Comparison of ENCODE assay signal across 20 cellular contexts in genomic region chr6:36957773-36958271, GRCh38. TPM values are rescaled to one million over a fixed set of nuclear protein-coding genes. Genes with fewer than 3 reads are reported as not detected.
"Had no signal": no experiment of that assay in that cellular context is flagged by ENCODE, and none has a peak within 500 bp of the region (broad histone marks: within the 10 kb centered on the region; RNA-seq: fewer than 3 reads in every experiment).

No MANE protein-coding gene starts in this region.

- DNase-seq: activated CD4-positive, alpha-beta T cell treated with anti-CD3 and anti-CD28 coated beads, Interleukin-2, amount 50 U/mL, for 48 hours; activated CD8-positive, alpha-beta memory T cell treated with anti-CD3 and anti-CD28 coated beads, Interleukin-2, amount 10 ng/mL, durations not matched to agents 7 days and 5 days; activated gamma-delta T cell treated with Interleukin-2 at 50 U/mL for 16 hours; activated naive CD8-positive, alpha-beta T cell treated with anti-CD3 and anti-CD28 coated beads, Interleukin-2, amount 10 ng/mL, durations not matched to agents 7 days and 5 days; activated T-cell treated with anti-CD3 and anti-CD28 coated beads, Interleukin-2, amount 50 U/mL, for 1 hour; mammary epithelial cell; mucosa of descending colon; stimulated activated CD4-positive, alpha-beta T cell treated with anti-CD3 and anti-CD28 coated beads, Interleukin-15, amount 100 ng/mL, for 24 hours; stimulated activated CD4-positive, alpha-beta T cell treated with anti-CD3 and anti-CD28 coated beads, Interleukin-4, amount 100 ng/mL, for 1 hour; stimulated activated naive CD4-positive, alpha-beta T cell; substantia nigra; T-helper 9 cell; trophoblast cell had no signal

- H3K4me1 ChIP-seq: parathyroid adenoma had no signal

- H3K36me3 ChIP-seq: breast epithelium, heart left ventricle had no signal

- H3K27ac Mint-ChIP-seq: activated CD8-positive, alpha-beta memory T cell treated with anti-CD3 and anti-CD28 coated beads, Interleukin-2, amount 10 ng/mL, durations not matched to agents 7 days and 5 days had no signal

- H3K4me3 ChIP-seq: breast epithelium, mucosa of descending colon had no signal

- ATAC-seq: activated CD8-positive, alpha-beta memory T cell treated with anti-CD3 and anti-CD28 coated beads, Interleukin-2, amount 10 ng/mL, durations not matched to agents 7 days and 5 days; mucosa of descending colon; naive thymus-derived CD4-positive, alpha-beta T cell had no signal

- H3K27me3 ChIP-seq: breast epithelium, heart left ventricle had no signal

- H3K79me2 ChIP-seq: parathyroid adenoma had no signal

- H2AFZ ChIP-seq: parathyroid adenoma had no signal

- H3K9me3 Mint-ChIP-seq: activated naive CD8-positive, alpha-beta T cell treated with anti-CD3 and anti-CD28 coated beads, Interleukin-2, amount 10 ng/mL, durations not matched to agents 7 days and 5 days; naive thymus-derived CD4-positive, alpha-beta T cell had no signal

- H3K9me3 ChIP-seq: breast epithelium, heart left ventricle, mucosa of descending colon had no signal

- H3K27ac ChIP-seq: epithelial cell of prostate, heart left ventricle, parathyroid adenoma had no signal

- H3K36me3 Mint-ChIP-seq: activated CD8-positive, alpha-beta memory T cell treated with anti-CD3 and anti-CD28 coated beads, Interleukin-2, amount 10 ng/mL, durations not matched to agents 7 days and 5 days; activated naive CD8-positive, alpha-beta T cell treated with anti-CD3 and anti-CD28 coated beads, Interleukin-2, amount 10 ng/mL, durations not matched to agents 7 days and 5 days; naive thymus-derived CD4-positive, alpha-beta T cell had no signal

- H3K4me3 Mint-ChIP-seq: activated CD8-positive, alpha-beta memory T cell treated with anti-CD3 and anti-CD28 coated beads, Interleukin-2, amount 10 ng/mL, durations not matched to agents 7 days and 5 days; activated naive CD8-positive, alpha-beta T cell treated with anti-CD3 and anti-CD28 coated beads, Interleukin-2, amount 10 ng/mL, durations not matched to agents 7 days and 5 days had no signal

RNA-seq across cellular contexts. Expression of gene PI16, which starts 3.3 kb away (rescaled TPM):
- total RNA-seq: mammary epithelial cell, renal cortical epithelial cell had no signal
- polyA plus RNA-seq: mammary epithelial cell had no signal

RNA-seq across cellular contexts. Expression of gene FGD2, which starts 47.6 kb away (rescaled TPM):
- total RNA-seq: dermis microvascular lymphatic vessel endothelial cell, mammary epithelial cell had no signal
- polyA plus RNA-seq: mammary epithelial cell had no signal
